ENCODE assay signal across 1 cellular context in the genomic region with DNA sequence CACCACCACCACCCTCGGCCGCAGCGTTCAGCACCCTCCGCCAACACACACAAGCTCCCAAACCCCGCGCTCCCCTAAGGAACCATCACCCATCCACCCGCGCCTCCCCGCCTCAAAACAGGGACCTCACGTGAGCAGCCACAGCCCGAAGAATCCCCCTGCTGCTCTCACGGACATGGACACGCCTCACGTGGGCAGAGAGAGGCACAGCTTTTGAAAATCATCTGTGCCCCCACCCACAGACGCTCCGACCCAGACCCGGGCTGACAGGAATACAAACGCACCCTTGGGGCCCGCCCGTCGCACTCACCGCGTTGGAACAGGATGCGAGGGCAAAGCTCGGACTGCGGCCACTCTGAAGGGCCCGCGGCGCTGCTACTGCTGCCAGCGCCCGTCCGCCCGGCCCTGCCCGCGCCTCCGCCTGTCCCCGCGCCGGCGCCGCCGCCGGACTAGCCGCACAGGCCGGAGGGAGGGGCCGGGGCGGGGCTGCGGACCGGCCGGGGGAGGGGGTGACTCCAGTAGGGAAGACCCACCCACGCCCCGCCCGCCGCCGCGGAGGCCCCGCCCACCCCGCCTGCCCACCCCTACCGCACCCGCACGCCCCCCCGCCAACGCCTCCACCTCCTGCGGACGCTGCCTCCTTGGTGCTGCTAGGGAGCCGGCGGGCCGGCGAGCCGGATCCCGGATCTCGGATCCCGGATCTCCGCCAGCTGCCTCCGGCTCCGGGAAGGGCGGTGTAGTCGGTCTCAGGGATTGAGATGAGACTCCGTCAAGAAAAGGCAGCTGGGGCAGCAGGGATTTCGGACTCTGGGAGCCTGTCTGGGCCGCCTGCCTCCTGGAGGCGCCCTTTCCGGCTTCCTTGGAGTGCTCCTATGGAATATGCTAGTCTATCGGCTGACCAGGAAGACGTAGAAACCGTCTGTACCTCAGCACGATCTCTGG.
TF ChIP-seq lines count a peak whose summit lies in the region.

A gene (minus strand): TSS at position 461 of the 942 bp plus-strand sequence. CDS start 8,246 bp downstream, outside the sequence.

TF ChIP-seq in K562, 482 proteins besides CTCF, POLR2A, EP300 and RAD21 (continued from another document and continues in another):
- TF ChIP-seq, protein P1, sequence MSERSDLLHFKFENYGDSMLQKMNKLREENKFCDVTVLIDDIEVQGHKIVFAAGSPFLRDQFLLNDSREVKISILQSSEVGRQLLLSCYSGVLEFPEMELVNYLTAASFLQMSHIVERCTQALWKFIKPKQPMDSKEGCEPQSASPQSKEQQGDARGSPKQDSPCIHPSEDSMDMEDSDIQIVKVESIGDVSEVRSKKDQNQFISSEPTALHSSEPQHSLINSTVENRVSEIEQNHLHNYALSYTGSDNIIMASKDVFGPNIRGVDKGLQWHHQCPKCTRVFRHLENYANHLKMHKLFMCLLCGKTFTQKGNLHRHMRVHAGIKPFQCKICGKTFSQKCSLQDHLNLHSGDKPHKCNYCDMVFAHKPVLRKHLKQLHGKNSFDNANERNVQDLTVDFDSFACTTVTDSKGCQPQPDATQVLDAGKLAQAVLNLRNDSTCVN (CRISPR knock-in tag; IDR thresholded peaks at IDR 0.05) = 0 out of 2 replicates have a peak, but pooled peaks have one; percentile 33
- TF ChIP-seq, protein P2, sequence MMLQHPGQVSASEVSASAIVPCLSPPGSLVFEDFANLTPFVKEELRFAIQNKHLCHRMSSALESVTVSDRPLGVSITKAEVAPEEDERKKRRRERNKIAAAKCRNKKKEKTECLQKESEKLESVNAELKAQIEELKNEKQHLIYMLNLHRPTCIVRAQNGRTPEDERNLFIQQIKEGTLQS (IDR thresholded peaks at IDR 0.05) = no peak
- TF ChIP-seq, protein P2 (CRISPR knock-in tag; conservative IDR thresholded peaks at IDR 0.05) = 0 out of 2 replicates have a peak, but pooled peaks have one; percentile 19
- TF ChIP-seq RB1 (IDR thresholded peaks at IDR 0.05; ENCODE audit: low read depth) (peak; percentile 50), SIRT6 (IDR thresholded peaks at IDR 0.05; ENCODE audit: low read depth, low read length) (peak; percentile 61), ZBTB7A (IDR thresholded peaks at IDR 0.05; ENCODE audit: borderline replicate concordance, control insufficient read depth, low read depth, low read length) (peak; percentile 4; the same call in 1 of the 2 replicates), EGR1 (conservative IDR thresholded peaks at IDR 0.05) (peak; percentile 54), HDAC1 (IDR thresholded peaks at IDR 0.05) (peak in 1 of 2 experiments; percentile 36; a peak in 1 of 4 replicates), PHF8 (IDR thresholded peaks at IDR 0.05; ENCODE audit: borderline replicate concordance, low read length) (peak; percentile 77; the same call in 1 of the 2 replicates), ESRRA (IDR thresholded peaks at IDR 0.05; ENCODE audit: borderline replicate concordance, low read depth) (0 out of 2 replicates have a peak, but pooled peaks have one; percentile 6), TBP (optimal IDR thresholded peaks at IDR 0.05; ENCODE audit: low read depth, low read length) (peak; percentile 46), NONO (IDR thresholded peaks at IDR 0.05; ENCODE audit: low read depth in 2 of 2, low read length in 1 of 2) (peak in 1 of 2 experiments; percentile 50; a peak in 1 of 4 replicates), CCNT2 (IDR thresholded peaks at IDR 0.05; ENCODE audit: borderline replicate concordance, extremely low read depth, insufficient read length, low read depth, low read length) (peak; percentile 61), PTTG1 (tag; IDR thresholded peaks at IDR 0.05; ENCODE audit: low read depth) (no peak), BMI1 (IDR thresholded peaks at IDR 0.05; ENCODE audit: low read length) (no peak), NRF1 (conservative IDR thresholded peaks at IDR 0.05 in 1 of 2, IDR thresholded peaks at IDR 0.05 in 1 of 2) (peak in 1 of 2 experiments; percentile 68; a peak in 2 of 4 replicates), NFIX (CRISPR knock-in tag; IDR thresholded peaks at IDR 0.05; ENCODE audit: low read depth) (no peak), CBX1 (IDR thresholded peaks at IDR 0.05; ENCODE audit: low read depth) (0 out of 2 replicates have a peak, but pooled peaks have one; percentile 13), RAD51 (IDR thresholded peaks at IDR 0.05; ENCODE audit: borderline replicate concordance, low read depth) (no peak), KDM2B (CRISPR knock-in tag; IDR thresholded peaks at IDR 0.05) (no peak)
- TF ChIP-seq, protein P3, sequence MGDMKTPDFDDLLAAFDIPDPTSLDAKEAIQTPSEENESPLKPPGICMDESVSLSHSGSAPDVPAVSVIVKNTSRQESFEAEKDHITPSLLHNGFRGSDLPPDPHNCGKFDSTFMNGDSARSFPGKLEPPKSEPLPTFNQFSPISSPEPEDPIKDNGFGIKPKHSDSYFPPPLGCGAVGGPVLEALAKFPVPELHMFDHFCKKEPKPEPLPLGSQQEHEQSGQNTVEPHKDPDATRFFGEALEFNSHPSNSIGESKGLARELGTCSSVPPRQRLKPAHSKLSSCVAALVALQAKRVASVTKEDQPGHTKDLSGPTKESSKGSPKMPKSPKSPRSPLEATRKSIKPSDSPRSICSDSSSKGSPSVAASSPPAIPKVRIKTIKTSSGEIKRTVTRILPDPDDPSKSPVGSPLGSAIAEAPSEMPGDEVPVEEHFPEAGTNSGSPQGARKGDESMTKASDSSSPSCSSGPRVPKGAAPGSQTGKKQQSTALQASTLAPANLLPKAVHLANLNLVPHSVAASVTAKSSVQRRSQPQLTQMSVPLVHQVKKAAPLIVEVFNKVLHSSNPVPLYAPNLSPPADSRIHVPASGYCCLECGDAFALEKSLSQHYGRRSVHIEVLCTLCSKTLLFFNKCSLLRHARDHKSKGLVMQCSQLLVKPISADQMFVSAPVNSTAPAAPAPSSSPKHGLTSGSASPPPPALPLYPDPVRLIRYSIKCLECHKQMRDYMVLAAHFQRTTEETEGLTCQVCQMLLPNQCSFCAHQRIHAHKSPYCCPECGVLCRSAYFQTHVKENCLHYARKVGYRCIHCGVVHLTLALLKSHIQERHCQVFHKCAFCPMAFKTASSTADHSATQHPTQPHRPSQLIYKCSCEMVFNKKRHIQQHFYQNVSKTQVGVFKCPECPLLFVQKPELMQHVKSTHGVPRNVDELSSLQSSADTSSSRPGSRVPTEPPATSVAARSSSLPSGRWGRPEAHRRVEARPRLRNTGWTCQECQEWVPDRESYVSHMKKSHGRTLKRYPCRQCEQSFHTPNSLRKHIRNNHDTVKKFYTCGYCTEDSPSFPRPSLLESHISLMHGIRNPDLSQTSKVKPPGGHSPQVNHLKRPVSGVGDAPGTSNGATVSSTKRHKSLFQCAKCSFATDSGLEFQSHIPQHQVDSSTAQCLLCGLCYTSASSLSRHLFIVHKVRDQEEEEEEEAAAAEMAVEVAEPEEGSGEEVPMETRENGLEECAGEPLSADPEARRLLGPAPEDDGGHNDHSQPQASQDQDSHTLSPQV (IDR thresholded peaks at IDR 0.05) = 0 out of 2 replicates have a peak, but pooled peaks have one; percentile 8
- TF ChIP-seq, protein P4, sequence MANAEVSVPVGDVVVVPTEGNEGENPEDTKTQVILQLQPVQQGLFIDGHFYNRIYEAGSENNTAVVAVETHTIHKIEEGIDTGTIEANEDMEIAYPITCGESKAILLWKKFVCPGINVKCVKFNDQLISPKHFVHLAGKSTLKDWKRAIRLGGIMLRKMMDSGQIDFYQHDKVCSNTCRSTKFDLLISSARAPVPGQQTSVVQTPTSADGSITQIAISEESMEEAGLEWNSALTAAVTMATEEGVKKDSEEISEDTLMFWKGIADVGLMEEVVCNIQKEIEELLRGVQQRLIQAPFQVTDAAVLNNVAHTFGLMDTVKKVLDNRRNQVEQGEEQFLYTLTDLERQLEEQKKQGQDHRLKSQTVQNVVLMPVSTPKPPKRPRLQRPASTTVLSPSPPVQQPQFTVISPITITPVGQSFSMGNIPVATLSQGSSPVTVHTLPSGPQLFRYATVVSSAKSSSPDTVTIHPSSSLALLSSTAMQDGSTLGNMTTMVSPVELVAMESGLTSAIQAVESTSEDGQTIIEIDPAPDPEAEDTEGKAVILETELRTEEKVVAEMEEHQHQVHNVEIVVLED (CRISPR knock-in tag; IDR thresholded peaks at IDR 0.05) = 0 out of 2 replicates have a peak, but pooled peaks have one; percentile 13
- TF ChIP-seq, protein P5, sequence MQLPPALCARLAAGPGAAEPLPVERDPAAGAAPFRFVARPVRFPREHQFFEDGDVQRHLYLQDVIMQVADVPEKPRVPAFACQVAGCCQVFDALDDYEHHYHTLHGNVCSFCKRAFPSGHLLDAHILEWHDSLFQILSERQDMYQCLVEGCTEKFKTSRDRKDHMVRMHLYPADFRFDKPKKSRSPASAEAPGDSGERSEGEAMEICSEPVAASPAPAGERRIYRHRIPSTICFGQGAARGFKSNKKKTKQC (CRISPR knock-in tag; IDR thresholded peaks at IDR 0.05) = peak; percentile 26; the same call in 1 of the 2 replicates
- TF ChIP-seq, protein P6, sequence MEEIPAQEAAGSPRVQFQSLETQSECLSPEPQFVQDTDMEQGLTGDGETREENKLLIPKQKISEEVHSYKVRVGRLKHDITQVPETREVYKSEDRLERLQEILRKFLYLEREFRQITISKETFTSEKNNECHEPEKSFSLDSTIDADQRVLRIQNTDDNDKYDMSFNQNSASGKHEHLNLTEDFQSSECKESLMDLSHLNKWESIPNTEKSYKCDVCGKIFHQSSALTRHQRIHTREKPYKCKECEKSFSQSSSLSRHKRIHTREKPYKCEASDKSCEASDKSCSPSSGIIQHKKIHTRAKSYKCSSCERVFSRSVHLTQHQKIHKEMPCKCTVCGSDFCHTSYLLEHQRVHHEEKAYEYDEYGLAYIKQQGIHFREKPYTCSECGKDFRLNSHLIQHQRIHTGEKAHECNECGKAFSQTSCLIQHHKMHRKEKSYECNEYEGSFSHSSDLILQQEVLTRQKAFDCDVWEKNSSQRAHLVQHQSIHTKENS (CRISPR knock-in tag; IDR thresholded peaks at IDR 0.05) = no peak
- TF ChIP-seq, protein P7, sequence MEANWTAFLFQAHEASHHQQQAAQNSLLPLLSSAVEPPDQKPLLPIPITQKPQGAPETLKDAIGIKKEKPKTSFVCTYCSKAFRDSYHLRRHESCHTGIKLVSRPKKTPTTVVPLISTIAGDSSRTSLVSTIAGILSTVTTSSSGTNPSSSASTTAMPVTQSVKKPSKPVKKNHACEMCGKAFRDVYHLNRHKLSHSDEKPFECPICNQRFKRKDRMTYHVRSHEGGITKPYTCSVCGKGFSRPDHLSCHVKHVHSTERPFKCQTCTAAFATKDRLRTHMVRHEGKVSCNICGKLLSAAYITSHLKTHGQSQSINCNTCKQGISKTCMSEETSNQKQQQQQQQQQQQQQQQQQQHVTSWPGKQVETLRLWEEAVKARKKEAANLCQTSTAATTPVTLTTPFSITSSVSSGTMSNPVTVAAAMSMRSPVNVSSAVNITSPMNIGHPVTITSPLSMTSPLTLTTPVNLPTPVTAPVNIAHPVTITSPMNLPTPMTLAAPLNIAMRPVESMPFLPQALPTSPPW (CRISPR knock-in tag; IDR thresholded peaks at IDR 0.05) = peak; percentile 100
- TF ChIP-seq, protein P8, sequence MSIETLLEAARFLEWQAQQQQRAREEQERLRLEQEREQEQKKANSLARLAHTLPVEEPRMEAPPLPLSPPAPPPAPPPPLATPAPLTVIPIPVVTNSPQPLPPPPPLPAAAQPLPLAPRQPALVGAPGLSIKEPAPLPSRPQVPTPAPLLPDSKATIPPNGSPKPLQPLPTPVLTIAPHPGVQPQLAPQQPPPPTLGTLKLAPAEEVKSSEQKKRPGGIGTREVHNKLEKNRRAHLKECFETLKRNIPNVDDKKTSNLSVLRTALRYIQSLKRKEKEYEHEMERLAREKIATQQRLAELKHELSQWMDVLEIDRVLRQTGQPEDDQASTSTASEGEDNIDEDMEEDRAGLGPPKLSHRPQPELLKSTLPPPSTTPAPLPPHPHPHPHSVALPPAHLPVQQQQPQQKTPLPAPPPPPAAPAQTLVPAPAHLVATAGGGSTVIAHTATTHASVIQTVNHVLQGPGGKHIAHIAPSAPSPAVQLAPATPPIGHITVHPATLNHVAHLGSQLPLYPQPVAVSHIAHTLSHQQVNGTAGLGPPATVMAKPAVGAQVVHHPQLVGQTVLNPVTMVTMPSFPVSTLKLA (conservative IDR thresholded peaks at IDR 0.05) = 0 out of 4 replicates have a peak, but pooled peaks have one; percentile 17 to 27
- TF ChIP-seq, protein P9, sequence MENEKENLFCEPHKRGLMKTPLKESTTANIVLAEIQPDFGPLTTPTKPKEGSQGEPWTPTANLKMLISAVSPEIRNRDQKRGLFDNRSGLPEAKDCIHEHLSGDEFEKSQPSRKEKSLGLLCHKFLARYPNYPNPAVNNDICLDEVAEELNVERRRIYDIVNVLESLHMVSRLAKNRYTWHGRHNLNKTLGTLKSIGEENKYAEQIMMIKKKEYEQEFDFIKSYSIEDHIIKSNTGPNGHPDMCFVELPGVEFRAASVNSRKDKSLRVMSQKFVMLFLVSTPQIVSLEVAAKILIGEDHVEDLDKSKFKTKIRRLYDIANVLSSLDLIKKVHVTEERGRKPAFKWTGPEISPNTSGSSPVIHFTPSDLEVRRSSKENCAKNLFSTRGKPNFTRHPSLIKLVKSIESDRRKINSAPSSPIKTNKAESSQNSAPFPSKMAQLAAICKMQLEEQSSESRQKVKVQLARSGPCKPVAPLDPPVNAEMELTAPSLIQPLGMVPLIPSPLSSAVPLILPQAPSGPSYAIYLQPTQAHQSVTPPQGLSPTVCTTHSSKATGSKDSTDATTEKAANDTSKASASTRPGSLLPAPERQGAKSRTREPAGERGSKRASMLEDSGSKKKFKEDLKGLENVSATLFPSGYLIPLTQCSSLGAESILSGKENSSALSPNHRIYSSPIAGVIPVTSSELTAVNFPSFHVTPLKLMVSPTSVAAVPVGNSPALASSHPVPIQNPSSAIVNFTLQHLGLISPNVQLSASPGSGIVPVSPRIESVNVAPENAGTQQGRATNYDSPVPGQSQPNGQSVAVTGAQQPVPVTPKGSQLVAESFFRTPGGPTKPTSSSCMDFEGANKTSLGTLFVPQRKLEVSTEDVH (IDR thresholded peaks at IDR 0.05; ENCODE audit: low read depth, partially characterized antibody) = peak; percentile 19
- TF ChIP-seq, protein P10, sequence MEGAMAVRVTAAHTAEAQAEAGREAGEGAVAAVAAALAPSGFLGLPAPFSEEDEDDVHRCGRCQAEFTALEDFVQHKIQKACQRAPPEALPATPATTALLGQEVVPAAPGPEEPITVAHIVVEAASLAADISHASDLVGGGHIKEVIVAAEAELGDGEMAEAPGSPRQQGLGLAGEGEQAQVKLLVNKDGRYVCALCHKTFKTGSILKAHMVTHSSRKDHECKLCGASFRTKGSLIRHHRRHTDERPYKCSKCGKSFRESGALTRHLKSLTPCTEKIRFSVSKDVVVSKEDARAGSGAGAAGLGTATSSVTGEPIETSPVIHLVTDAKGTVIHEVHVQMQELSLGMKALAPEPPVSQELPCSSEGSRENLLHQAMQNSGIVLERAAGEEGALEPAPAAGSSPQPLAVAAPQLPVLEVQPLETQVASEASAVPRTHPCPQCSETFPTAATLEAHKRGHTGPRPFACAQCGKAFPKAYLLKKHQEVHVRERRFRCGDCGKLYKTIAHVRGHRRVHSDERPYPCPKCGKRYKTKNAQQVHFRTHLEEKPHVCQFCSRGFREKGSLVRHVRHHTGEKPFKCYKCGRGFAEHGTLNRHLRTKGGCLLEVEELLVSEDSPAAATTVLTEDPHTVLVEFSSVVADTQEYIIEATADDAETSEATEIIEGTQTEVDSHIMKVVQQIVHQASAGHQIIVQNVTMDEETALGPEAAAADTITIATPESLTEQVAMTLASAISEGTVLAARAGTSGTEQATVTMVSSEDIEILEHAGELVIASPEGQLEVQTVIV (CRISPR knock-in tag; IDR thresholded peaks at IDR 0.05; ENCODE audit: borderline replicate concordance) = 0 out of 2 replicates have a peak, but pooled peaks have one; percentile 64
